18 cellular contexts compared by ENCODE assay signal in genomic region chr4:87505862-87506261, GRCh38. TPM values are rescaled to one million over a fixed set of nuclear protein-coding genes. Genes with fewer than 3 reads are reported as not detected.
A peak's percentile ranks its signal among the peaks of the same experiment; 100 is the strongest.
DNase-seq lines count a peak whose midpoint lies in the region; ATAC-seq and TF ChIP-seq lines count a peak whose summit lies in the region.
"Had no signal": no experiment of that assay in that cellular context is flagged by ENCODE, and none has a peak within 500 bp of the region (broad histone marks: within the 10 kb centered on the region; RNA-seq: fewer than 3 reads in every experiment).

No MANE protein-coding gene starts in this region.

- DNase-seq in left ventricle myocardium inferior (no peak), cardiac septum (ENCODE audit: low spot score) (no peak), OCI-M1 (lab: John Stamatoyannopoulos, UW) (peak; percentile 14), fibroblast of mammary gland (ENCODE audit: low read depth) (no peak), LoVo (ENCODE audit: low spot score) (no peak), transverse colon (no peak), middle frontal gyrus (ENCODE audit: extremely low spot score, low spot score) (no peak)
- DNase-seq: activated CD4-positive, alpha-beta T cell treated with anti-CD3 and anti-CD28 coated beads, Interleukin-2, amount 10 ng/mL, durations not matched to agents 24 days and 14 days; activated T-cell treated with anti-CD3 and anti-CD28 coated beads, Interleukin-2, amount 50 U/mL, for 72 hours; aorta; mammary epithelial cell; NCI-H2081 treated with DMSO at 0.1 percent for 48 hours; stimulated activated CD4-positive, alpha-beta T cell treated with anti-CD3 and anti-CD28 coated beads, Interleukin-12 subunit alpha, Interleukin-12 subunit beta, amount 100 ng/mL, for 4 hours; T-cell; upper lobe of right lung had no signal

- H3K36me3 ChIP-seq in left ventricle myocardium inferior (peaks cover 45% of the 10 kb centered on the region), transverse colon (no peaks in the 10 kb centered on the region)
- H3K36me3 ChIP-seq: upper lobe of right lung had no signal

- TF ChIP-seq CTCF in left ventricle myocardium inferior (IDR thresholded peaks at IDR 0.05; ENCODE audit: borderline replicate concordance): no peak
- TF ChIP-seq CTCF in fibroblast of mammary gland (conservative IDR thresholded peaks at IDR 0.05; ENCODE audit: control insufficient read depth, insufficient read depth, low read depth, low read length): peak; percentile 32
- TF ChIP-seq CTCF in transverse colon (IDR thresholded peaks at IDR 0.05): no peak

- H3K27ac ChIP-seq in left ventricle myocardium inferior (replicated peaks) (peak overlapping the region; percentile 65), transverse colon (no peak overlapping the region)
- H3K27ac ChIP-seq: KMS-11, upper lobe of right lung had no signal

- TF ChIP-seq EP300 in transverse colon (IDR thresholded peaks at IDR 0.05; ENCODE audit: low read depth): no peak

- no peak for ATAC-seq in HG02678 (IDR thresholded peaks at IDR 0.05; ENCODE audit: unreplicated experiment)
- ATAC-seq: activated T-cell treated with anti-CD3 and anti-CD28 coated beads, Interleukin-2, amount 50 U/mL, for 72 hours; T-cell; upper lobe of right lung had no signal

- 79 to 90% methylated on average over 2 to 3 of the region's 3 CpGs for WGBS in transverse colon (ENCODE audit: low coverage in 1 of 2), 2 donors

- H3K9me3 ChIP-seq in left ventricle myocardium inferior (replicated peaks): no peaks in the 10 kb centered on the region
- no peaks in the 10 kb centered on the region for H3K9me3 ChIP-seq in transverse colon
- H3K9me3 ChIP-seq: upper lobe of right lung had no signal

- in situ Hi-C loops in transverse colon (cut with MboI; ENCODE audit: low pct_ligation_motif_present in 1 of 4, low pct_unique_long_range_greater_than_20kb in 1 of 4, low sequenced_read_pairs in 3 of 4): no loop called here

- H3K4me3 ChIP-seq in left ventricle myocardium inferior (no peak overlapping the region), fibroblast of mammary gland (ENCODE audit: control insufficient read depth, low read depth, low read length) (no peak overlapping the region), transverse colon (no peak overlapping the region)
- H3K4me3 ChIP-seq: upper lobe of right lung had no signal

- intact Hi-C loops in left ventricle myocardium inferior (cut with micrococcal nuclease) (no loop called here), cardiac septum (cut with DNase I) (no loop called here), transverse colon (cut with DNase I; ENCODE audit: low total_unique reads) (no loop called here)

- TF ChIP-seq POLR2A in transverse colon (IDR thresholded peaks at IDR 0.05): no peak

- H3K27me3 ChIP-seq in left ventricle myocardium inferior (ENCODE audit: low read depth) (no peaks in the 10 kb centered on the region), transverse colon (no peaks in the 10 kb centered on the region)
- H3K27me3 ChIP-seq: upper lobe of right lung had no signal

- H3K4me1 ChIP-seq in left ventricle myocardium inferior (peaks cover 67% of the 10 kb centered on the region), transverse colon (peaks cover 0 to 17% (median 8%) of the 10 kb centered on the region in 4 donors)

RNA-seq across cellular contexts. Expression of gene SPARCL1, which starts 23.3 kb away (rescaled TPM):
- total RNA-seq in left ventricle myocardium inferior: 292 TPM
- 202 TPM for total RNA-seq in cardiac septum
- total RNA-seq in transverse colon: 100 to 1,000 TPM; 113 to 228 (median 151) TPM
- total RNA-seq: activated CD4-positive, alpha-beta T cell treated with anti-CD3 and anti-CD28 coated beads, Interleukin-2, amount 10 ng/mL, durations not matched to agents 24 days and 14 days; activated T-cell treated with anti-CD3 and anti-CD28 coated beads, Interleukin-2, amount 50 U/mL, for 72 hours; endothelial cell of umbilical vein had no signal
